ENCODE assay signal across 14 cellular contexts in the genomic region with DNA sequence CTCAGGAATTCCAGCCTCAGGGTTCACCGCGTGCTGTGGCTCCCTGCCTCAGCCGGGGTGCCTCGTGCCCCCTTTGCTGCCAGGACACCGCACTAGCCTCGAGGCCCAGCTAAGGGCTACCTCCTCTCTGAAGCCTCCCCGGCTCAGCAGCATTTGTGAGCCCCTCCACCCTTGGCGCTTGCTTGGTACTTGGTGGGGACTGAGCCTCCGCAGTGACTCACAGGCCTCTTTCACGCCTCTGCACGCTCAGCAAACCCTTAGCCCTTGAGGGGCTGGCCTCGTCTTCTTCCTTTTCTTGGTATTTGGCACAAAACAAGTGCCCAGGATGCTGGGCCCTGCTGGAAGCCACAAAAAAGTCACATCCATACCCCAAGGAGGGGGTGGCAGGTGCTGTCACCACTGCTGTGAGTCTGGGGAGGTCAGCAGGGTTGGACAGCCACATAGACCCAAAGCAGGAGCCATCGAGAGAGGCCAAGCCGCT.
DNase-seq lines count a peak whose midpoint lies in the region; ATAC-seq and TF ChIP-seq lines count a peak whose summit lies in the region.
"Had no signal": no experiment of that assay in that cellular context is flagged by ENCODE, and none has a peak within 500 bp of the region (broad histone marks: within the 10 kb centered on the region; RNA-seq: fewer than 3 reads in every experiment).

No MANE protein-coding gene starts in this region.

- peaks cover 2% of the 10 kb centered on the region for H3K27me3 Mint-ChIP-seq in activated CD4-positive, alpha-beta memory T cell treated with anti-CD3 and anti-CD28 coated beads for 36 hours
- H3K27me3 Mint-ChIP-seq in activated naive CD8-positive, alpha-beta T cell treated with anti-CD3 and anti-CD28 coated beads, Interleukin-2, amount 50 U/mL, for 24 hours: no peaks in the 10 kb centered on the region

- CTCF ChIA-PET in activated CD4-positive, alpha-beta memory T cell treated with anti-CD3 and anti-CD28 coated beads for 36 hours (lab: Charles Lee): interaction anchor here (1.1 kb wide), 1 partner anchor 20 kb away, joined by 3 read pairs; no protein-coding TSS in a partner anchor

- POLR2A ChIA-PET in activated CD4-positive, alpha-beta memory T cell treated with anti-CD3 and anti-CD28 coated beads for 36 hours (lab: Charles Lee): no interaction called here

- H3K4me3 Mint-ChIP-seq in activated CD4-positive, alpha-beta memory T cell treated with anti-CD3 and anti-CD28 coated beads for 36 hours: peak overlapping the region; percentile 10
- no peak overlapping the region for H3K4me3 Mint-ChIP-seq in activated naive CD8-positive, alpha-beta T cell treated with anti-CD3 and anti-CD28 coated beads, Interleukin-2, amount 50 U/mL, for 24 hours

- H3K9me3 Mint-ChIP-seq in activated CD4-positive, alpha-beta memory T cell treated with anti-CD3 and anti-CD28 coated beads for 36 hours: peaks cover 6% of the 10 kb centered on the region
- peaks cover 8% of the 10 kb centered on the region for H3K9me3 Mint-ChIP-seq in activated naive CD8-positive, alpha-beta T cell treated with anti-CD3 and anti-CD28 coated beads, Interleukin-2, amount 50 U/mL, for 24 hours

- ATAC-seq in activated naive CD8-positive, alpha-beta T cell treated with anti-CD3 and anti-CD28 coated beads, Interleukin-2, amount 50 U/mL, for 24 hours: peak; percentile 33
- no peak for ATAC-seq in GM21367 (IDR thresholded peaks at IDR 0.05; ENCODE audit: unreplicated experiment)
- no peak for ATAC-seq in omental fat pad (ENCODE audit: low FRiP score)
- no peak for ATAC-seq in GM19324 (IDR thresholded peaks at IDR 0.05; ENCODE audit: low FRiP score, unreplicated experiment)

- peak; percentile 76 for DNase-seq in activated CD4-positive, alpha-beta T cell treated with anti-CD3 and anti-CD28 coated beads for 48 hours
- no peak for DNase-seq in activated CD4-positive, alpha-beta T cell treated with anti-CD3 and anti-CD28 coated beads, Interleukin-2, amount 50 U/mL, for 48 hours
- peak; percentile 27 for DNase-seq in activated CD4-positive, alpha-beta memory T cell treated with anti-CD3 and anti-CD28 coated beads for 36 hours
- DNase-seq in activated naive CD8-positive, alpha-beta T cell treated with anti-CD3 and anti-CD28 coated beads, Interleukin-2, amount 50 U/mL, for 24 hours: peak; percentile 63
- DNase-seq in stimulated activated CD4-positive, alpha-beta T cell treated with anti-CD3 and anti-CD28 coated beads, Interleukin-4, amount 100 ng/mL, for 24 hours: peak; percentile 46
- DNase-seq in omental fat pad (ENCODE audit: low spot score): no peak
- DNase-seq: COR-L47, esophagus squamous epithelium, kidney glomerular epithelial cell, NCI-H146, NCI-H226, SIG-M5 had no signal

- peak overlapping the region; percentile 21 for H3K27ac Mint-ChIP-seq in activated CD4-positive, alpha-beta memory T cell treated with anti-CD3 and anti-CD28 coated beads for 36 hours
- no peak overlapping the region for H3K27ac Mint-ChIP-seq in activated naive CD8-positive, alpha-beta T cell treated with anti-CD3 and anti-CD28 coated beads, Interleukin-2, amount 50 U/mL, for 24 hours

- H3K4me1 Mint-ChIP-seq in activated CD4-positive, alpha-beta memory T cell treated with anti-CD3 and anti-CD28 coated beads for 36 hours (ENCODE audit: low read depth): peaks cover 30% of the 10 kb centered on the region
- peaks cover 32% of the 10 kb centered on the region for H3K4me1 Mint-ChIP-seq in activated naive CD8-positive, alpha-beta T cell treated with anti-CD3 and anti-CD28 coated beads, Interleukin-2, amount 50 U/mL, for 24 hours

- no peak for TF ChIP-seq CTCF in omental fat pad (IDR thresholded peaks at IDR 0.05)

- intact Hi-C loops in activated CD4-positive, alpha-beta memory T cell treated with anti-CD3 and anti-CD28 coated beads for 36 hours (cut with micrococcal nuclease): no loop called here

- no peaks in the 10 kb centered on the region for H3K36me3 Mint-ChIP-seq in activated CD4-positive, alpha-beta memory T cell treated with anti-CD3 and anti-CD28 coated beads for 36 hours
- H3K36me3 Mint-ChIP-seq in activated naive CD8-positive, alpha-beta T cell treated with anti-CD3 and anti-CD28 coated beads, Interleukin-2, amount 50 U/mL, for 24 hours (ENCODE audit: low read depth): peaks cover 13% of the 10 kb centered on the region

Comparison
In these comparisons a context has a peak if more than half of its experiments do, and no peak if none do; other contexts are left out.
1. DNase-seq: peak in activated CD4-positive, alpha-beta T cell treated with anti-CD3 and anti-CD28 coated beads for 48 hours (single experiment), activated CD4-positive, alpha-beta memory T cell treated with anti-CD3 and anti-CD28 coated beads for 36 hours (single experiment), activated naive CD8-positive, alpha-beta T cell treated with anti-CD3 and anti-CD28 coated beads, Interleukin-2, amount 50 U/mL, for 24 hours (single experiment) and stimulated activated CD4-positive, alpha-beta T cell treated with anti-CD3 and anti-CD28 coated beads, Interleukin-4, amount 100 ng/mL, for 24 hours (single experiment); none in activated CD4-positive, alpha-beta T cell treated with anti-CD3 and anti-CD28 coated beads, Interleukin-2, amount 50 U/mL, for 48 hours (0 of 2) and omental fat pad (single experiment).